Comparison of ENCODE assay signal across 8 cellular contexts in genomic region chr11:67468835-67469811, GRCh38. TPM values are rescaled to one million over a fixed set of nuclear protein-coding genes. Genes with fewer than 3 reads are reported as not detected.
DNase-seq lines count a peak whose midpoint lies in the region; ATAC-seq and TF ChIP-seq lines count a peak whose summit lies in the region.

A gene with protein sequence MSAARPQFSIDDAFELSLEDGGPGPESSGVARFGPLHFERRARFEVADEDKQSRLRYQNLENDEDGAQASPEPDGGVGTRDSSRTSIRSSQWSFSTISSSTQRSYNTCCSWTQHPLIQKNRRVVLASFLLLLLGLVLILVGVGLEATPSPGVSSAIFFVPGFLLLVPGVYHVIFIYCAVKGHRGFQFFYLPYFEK (minus strand): TSS chr11:67469251. CDS start chr11:67469192, 59 bp downstream.

- peaks cover 4% of the 10 kb centered on the region for H3K36me3 Mint-ChIP-seq in nephron progenitor cell (ENCODE audit: low read depth)
- H3K36me3 Mint-ChIP-seq in stimulated activated naive CD8-positive, alpha-beta T cell treated with anti-CD3 and anti-CD28 coated beads, Interleukin-15, Interleukin-2, amounts not matched to agents 100 ng/mL and 50 ng/mL, for 24 hours (ENCODE audit: low read depth), result no peaks in the 10 kb centered on the region

- peaks cover 48% of the 10 kb centered on the region for H3K4me1 ChIP-seq in DND-41 (ENCODE audit: insufficient read depth, low read length)

- peak within 1 kb of the TSS; percentile 87 for H3K27ac ChIP-seq in DND-41 (ENCODE audit: low read length)

- ATAC-seq in DND-41 (ENCODE audit: insufficient read depth, low read depth) (peak; percentile 80), GM21786 (IDR thresholded peaks at IDR 0.05; ENCODE audit: unreplicated experiment) (peak; percentile 55)

- H3K9ac ChIP-seq in DND-41 (ENCODE audit: low read depth, low read length), result peak within 1 kb of the TSS; percentile 95

- peaks cover 34% of the 10 kb centered on the region for H3K79me2 ChIP-seq in DND-41 (ENCODE audit: insufficient read depth, low read length)

- H3K27me3 Mint-ChIP-seq in nephron progenitor cell (ENCODE audit: low read depth, poor library complexity), result peaks cover 9% of the 10 kb centered on the region
- no peaks in the 10 kb centered on the region for H3K27me3 Mint-ChIP-seq in stimulated activated naive CD8-positive, alpha-beta T cell treated with anti-CD3 and anti-CD28 coated beads, Interleukin-15, Interleukin-2, amounts not matched to agents 100 ng/mL and 50 ng/mL, for 24 hours

- peak within 1 kb of the TSS; percentile 98 for H3K4me2 ChIP-seq in DND-41 (ENCODE audit: insufficient read depth, low read length)

- TF ChIP-seq CTCF in DND-41 (IDR thresholded peaks at IDR 0.05; ENCODE audit: borderline replicate concordance, extremely low read depth, low read length, poor library complexity, severe bottlenecking) (peak; percentile 77), fibroblast of the aortic adventitia (IDR thresholded peaks at IDR 0.05; ENCODE audit: insufficient read depth, low read length) (peak; percentile 18), nephron progenitor cell (IDR thresholded peaks at IDR 0.05) (peak; percentile 15)

- peaks cover 12% of the 10 kb centered on the region; the same call in 1 of the 2 replicates for H3K36me3 ChIP-seq in DND-41 (ENCODE audit: insufficient read depth, low read length)

- peak within 1 kb of the TSS; percentile 95 for H3K27ac Mint-ChIP-seq in nephron progenitor cell
- peak within 1 kb of the TSS; percentile 88 for H3K27ac Mint-ChIP-seq in stimulated activated naive CD8-positive, alpha-beta T cell treated with anti-CD3 and anti-CD28 coated beads, Interleukin-15, Interleukin-2, amounts not matched to agents 100 ng/mL and 50 ng/mL, for 24 hours

- DNase-seq in DND-41 (peak; percentile 93), LHCN-M2 (ENCODE audit: low read depth) (peak; percentile 86), SHP77 treated with DMSO at 0.1 percent for 48 hours (lab: John Stamatoyannopoulos, UW) (peak; percentile 75), fibroblast of the aortic adventitia (ENCODE audit: low read depth) (peak; percentile 86), nephron progenitor cell (peak; percentile 94)
- DNase-seq in activated effector memory CD4-positive, alpha-beta T cell treated with anti-CD3 and anti-CD28 coated beads, Interleukin-2, amount 50 U/mL, for 16 hours, result peak; percentile 97

- H3K27me3 ChIP-seq in DND-41 (ENCODE audit: insufficient read depth, low read length, poor library complexity), result no peaks in the 10 kb centered on the region

- H3K4me3 ChIP-seq in DND-41 (ENCODE audit: low read depth in 1 of 2, low read length in 2 of 2) (peak within 1 kb of the TSS; percentile 60 to 90), fibroblast of the aortic adventitia (ENCODE audit: low read depth, low read length) (peak within 1 kb of the TSS; percentile 78)

- peak within 1 kb of the TSS; percentile 89 for H3K4me3 Mint-ChIP-seq in nephron progenitor cell
- H3K4me3 Mint-ChIP-seq in stimulated activated naive CD8-positive, alpha-beta T cell treated with anti-CD3 and anti-CD28 coated beads, Interleukin-15, Interleukin-2, amounts not matched to agents 100 ng/mL and 50 ng/mL, for 24 hours, result peak within 1 kb of the TSS; percentile 91

- H3K4me1 Mint-ChIP-seq in nephron progenitor cell, result peaks cover 34% of the 10 kb centered on the region
- H3K4me1 Mint-ChIP-seq in stimulated activated naive CD8-positive, alpha-beta T cell treated with anti-CD3 and anti-CD28 coated beads, Interleukin-15, Interleukin-2, amounts not matched to agents 100 ng/mL and 50 ng/mL, for 24 hours (ENCODE audit: low read depth), result peaks cover 33% of the 10 kb centered on the region

- H2AFZ ChIP-seq in DND-41 (ENCODE audit: low read depth, low read length), result peak within 1 kb of the TSS; percentile 74

- H3K9me3 ChIP-seq in DND-41 (ENCODE audit: insufficient read depth, low read length, severe bottlenecking), result no peaks in the 10 kb centered on the region

- H4K20me1 ChIP-seq in DND-41 (ENCODE audit: insufficient read depth, low read length), result no peaks in the 10 kb centered on the region

- H3K9me3 Mint-ChIP-seq in nephron progenitor cell, result no peaks in the 10 kb centered on the region
- no peaks in the 10 kb centered on the region for H3K9me3 Mint-ChIP-seq in stimulated activated naive CD8-positive, alpha-beta T cell treated with anti-CD3 and anti-CD28 coated beads, Interleukin-15, Interleukin-2, amounts not matched to agents 100 ng/mL and 50 ng/mL, for 24 hours

RNA-seq across cellular contexts. Expression of the gene that starts here (rescaled TPM):
- total RNA-seq in LHCN-M2 (2014; rRNA removed) (45.6 and 47.5 TPM in 2 replicates), fibroblast of the aortic adventitia (ENCODE audit: low replicate concordance) (19.2 and 27.9 TPM in 2 replicates)
- 68.9 TPM for polyA plus RNA-seq in LHCN-M2 (2012)

Comparison
In these comparisons a context has a peak if more than half of its experiments do, and no peak if none do; other contexts are left out.
1. Peak in every context shown above with its lines: DNase-seq, ATAC-seq, H3K4me3 ChIP-seq and H3K27ac ChIP-seq.
2. CTCF ChIP-seq: peak in every context shown above with its lines; median percentile 77 in DND-41; 18 in fibroblast of the aortic adventitia; 15 in nephron progenitor cell.